In genomic region chr1:167913895-167914502, GRCh38 we compare ENCODE assay signal across 16 cellular contexts.
"Had no signal": no experiment of that assay in that cellular context is flagged by ENCODE, and none has a peak within 500 bp of the region (broad histone marks: within the 10 kb centered on the region; RNA-seq: fewer than 3 reads in every experiment).

Gene ADCY10, minus strand, starts transcription at chr1:167914134. Its CDS starts 8,994 bp downstream, at chr1:167905140.

- H3K9me3 ChIP-seq: ascending aorta, breast epithelium, gastrocnemius medialis, SK-N-SH had no signal

- H3K4me1 Mint-ChIP-seq: activated T-helper 17 cell treated with anti-CD3 and anti-CD28 coated beads, Interleukin-2, amount 50 U/mL, for 72 hours had no signal

- H3K27ac Mint-ChIP-seq: activated naive CD4-positive, alpha-beta T cell treated with anti-CD3 and anti-CD28 coated beads for 36 hours; activated T-helper 17 cell treated with anti-CD3 and anti-CD28 coated beads, Interleukin-2, amount 50 U/mL, for 72 hours; T-helper 1 cell treated with Interleukin-12 subunit alpha and Interleukin-12 subunit beta and Interleukin-4 antibody, amounts not matched to agents 30 μg/mL and 1 μg/mL, for 36 hours had no signal

- ATAC-seq: activated T-helper 17 cell treated with anti-CD3 and anti-CD28 coated beads, Interleukin-2, amount 50 U/mL, for 72 hours; gastrocnemius medialis had no signal

- H3K4me3 Mint-ChIP-seq: activated naive CD4-positive, alpha-beta T cell treated with anti-CD3 and anti-CD28 coated beads for 36 hours; activated T-helper 17 cell treated with anti-CD3 and anti-CD28 coated beads, Interleukin-2, amount 50 U/mL, for 72 hours; T-helper 1 cell treated with Interleukin-12 subunit alpha and Interleukin-12 subunit beta and Interleukin-4 antibody, amounts not matched to agents 30 μg/mL and 1 μg/mL, for 36 hours had no signal

- H3K27ac ChIP-seq: ascending aorta, breast epithelium, gastrocnemius medialis had no signal

- H3K9me2 ChIP-seq: SK-N-SH had no signal

- H3K9ac ChIP-seq: SK-N-SH had no signal

- DNase-seq: activated CD4-positive, alpha-beta T cell treated with anti-CD3 and anti-CD28 coated beads, Interleukin-2, amount 50 U/mL, for 1 hour; activated CD4-positive, CD25-positive, alpha-beta regulatory T cell; activated naive CD4-positive, alpha-beta T cell treated with anti-CD3 and anti-CD28 coated beads for 36 hours; activated T-cell treated with anti-CD3 and anti-CD28 coated beads for 4 hours; erythroblast; gastrocnemius medialis; heart right ventricle; left ventricle myocardium inferior; mesenchymal stem cell; SK-N-SH; stimulated activated CD4-positive, alpha-beta T cell treated with anti-CD3 and anti-CD28 coated beads, Interleukin-12 subunit alpha, Interleukin-12 subunit beta, amount 100 ng/mL, for 4 hours; stimulated activated CD4-positive, alpha-beta T cell treated with anti-CD3 and anti-CD28 coated beads, Interleukin-2, amount 100 ng/mL, for 24 hours had no signal

- H3K27me3 ChIP-seq: ascending aorta, breast epithelium, gastrocnemius medialis, heart right ventricle had no signal

- H3K4me2 ChIP-seq: SK-N-SH had no signal

- H3K36me3 ChIP-seq: breast epithelium had no signal

- H3K4me3 ChIP-seq: ascending aorta, breast epithelium, gastrocnemius medialis, heart right ventricle, left ventricle myocardium inferior had no signal
